In genomic region chr3:161823910-161824309, GRCh38 we compare ENCODE assay signal across 30 cellular contexts.
"Had no signal": no experiment of that assay in that cellular context is flagged by ENCODE, and none has a peak within 500 bp of the region (broad histone marks: within the 10 kb centered on the region; RNA-seq: fewer than 3 reads in every experiment).

No MANE protein-coding gene starts in this region.

- H3K4me1 ChIP-seq: neural progenitor cell, parathyroid adenoma, psoas muscle, spleen, suprapubic skin, testis, tibial artery, upper lobe of right lung, uterus had no signal

- H3K27ac Mint-ChIP-seq: natural killer cell; nephron; neural progenitor cell; progenitor cell of endocrine pancreas; stimulated activated memory B cell treated with anti-CD40 and anti-IgM and Interleukin-4, amounts not matched to agents 10 μg/mL and 1 μg/mL and 100 μg/mL, for 72 hours; stimulated activated naive CD8-positive, alpha-beta T cell treated with anti-CD3 and anti-CD28 coated beads, Interleukin-15, amount 100 ng/mL, for 72 hours; type B pancreatic cell had no signal

- DNase-seq: natural killer cell; occipital lobe; ovary; psoas muscle; right cardiac atrium; spleen; stimulated activated CD4-positive, alpha-beta T cell treated with anti-CD3 and anti-CD28 coated beads, Interleukin-12 subunit alpha, Interleukin-12 subunit beta, amount 100 ng/mL, for 4 hours; stimulated activated CD4-positive, alpha-beta T cell treated with anti-CD3 and anti-CD28 coated beads, Interleukin-1b, Interleukin-23, amount 100 ng/mL, for 48 hours; stimulated activated CD4-positive, alpha-beta T cell treated with anti-CD3 and anti-CD28 coated beads, Interleukin-4, amount 100 ng/mL, for 1 hour; stimulated activated CD4-positive, alpha-beta T cell treated with anti-CD3 and anti-CD28 coated beads, Interleukin-4, amount 100 ng/mL, for 4 hours; stimulated activated CD8-positive, alpha-beta memory T cell treated with anti-CD3 and anti-CD28 coated beads, Interleukin-4, amount 100 ng/mL, for 48 hours; stimulated activated naive CD4-positive, alpha-beta T cell; stimulated activated naive CD8-positive, alpha-beta T cell treated with anti-CD3 and anti-CD28 coated beads, Interleukin-15, amount 100 ng/mL, for 72 hours; stimulated activated naive CD8-positive, alpha-beta T cell treated with anti-CD3 and anti-CD28 coated beads, Interleukin-15, Interleukin-2, amounts not matched to agents 100 U/mL and 50 U/mL, for 24 hours; substantia nigra; testis; tibial artery; transverse colon; upper lobe of right lung; uterus had no signal

- H3K9me3 ChIP-seq: ovary, psoas muscle, spleen, suprapubic skin, testis, tibial artery, transverse colon, upper lobe of right lung, uterus had no signal

- H3K4me1 Mint-ChIP-seq: natural killer cell; neural progenitor cell; stimulated activated memory B cell treated with anti-CD40 and anti-IgM and Interleukin-4, amounts not matched to agents 10 μg/mL and 1 μg/mL and 100 μg/mL, for 72 hours; stimulated activated naive CD8-positive, alpha-beta T cell treated with anti-CD3 and anti-CD28 coated beads, Interleukin-15, amount 100 ng/mL, for 72 hours had no signal

- H3K9ac ChIP-seq: neural progenitor cell, parathyroid adenoma had no signal

- H3K9me3 Mint-ChIP-seq: nephron, neural progenitor cell had no signal

- H3K36me3 ChIP-seq: neural progenitor cell, ovary, spleen, suprapubic skin, tibial artery, transverse colon, upper lobe of right lung, uterus had no signal

- H2AFZ ChIP-seq: neural progenitor cell, parathyroid adenoma had no signal

- H3K4me3 Mint-ChIP-seq: natural killer cell; nephron; neural progenitor cell; stimulated activated memory B cell treated with anti-CD40 and anti-IgM and Interleukin-4, amounts not matched to agents 10 μg/mL and 1 μg/mL and 100 μg/mL, for 72 hours; stimulated activated naive CD8-positive, alpha-beta T cell treated with anti-CD3 and anti-CD28 coated beads, Interleukin-15, amount 100 ng/mL, for 72 hours; type B pancreatic cell had no signal

- ATAC-seq: natural killer cell; psoas muscle; right cardiac atrium; sciatic nerve; stimulated activated memory B cell treated with anti-CD40 and anti-IgM and Interleukin-4, amounts not matched to agents 10 μg/mL and 1 μg/mL and 100 μg/mL, for 72 hours; stimulated activated naive CD8-positive, alpha-beta T cell treated with anti-CD3 and anti-CD28 coated beads, Interleukin-15, amount 100 ng/mL, for 72 hours; stimulated activated naive CD8-positive, alpha-beta T cell treated with anti-CD3 and anti-CD28 coated beads, Interleukin-15, Interleukin-2, amounts not matched to agents 100 U/mL and 50 U/mL, for 24 hours; upper lobe of right lung had no signal

- H3K27me3 Mint-ChIP-seq: progenitor cell of endocrine pancreas; stimulated activated memory B cell treated with anti-CD40 and anti-IgM and Interleukin-4, amounts not matched to agents 10 μg/mL and 1 μg/mL and 100 μg/mL, for 72 hours; stimulated activated naive CD8-positive, alpha-beta T cell treated with anti-CD3 and anti-CD28 coated beads, Interleukin-15, amount 100 ng/mL, for 72 hours had no signal

- H3K27me3 ChIP-seq: neural progenitor cell, ovary, spleen, suprapubic skin, testis, tibial artery, transverse colon, upper lobe of right lung, uterus had no signal

- H3K4me2 ChIP-seq: neural progenitor cell, smooth muscle cell had no signal

- H3K36me3 Mint-ChIP-seq: natural killer cell; neural progenitor cell; stimulated activated memory B cell treated with anti-CD40 and anti-IgM and Interleukin-4, amounts not matched to agents 10 μg/mL and 1 μg/mL and 100 μg/mL, for 72 hours; type B pancreatic cell had no signal

- H3K4me3 ChIP-seq: neural progenitor cell, ovary, psoas muscle, skin epidermis, smooth muscle cell, spleen, suprapubic skin, testis, tibial artery, transverse colon, upper lobe of right lung, uterus had no signal

- H3K27ac ChIP-seq: neural progenitor cell, ovary, parathyroid adenoma, psoas muscle, skin epidermis, spleen, suprapubic skin, testis, tibial artery, transverse colon, upper lobe of right lung, uterus had no signal

- H3K79me2 ChIP-seq: parathyroid adenoma had no signal
